ENCODE assay signal across 27 cellular contexts in genomic region chr16:16167927-16168326, GRCh38. TPM values are rescaled to one million over a fixed set of nuclear protein-coding genes. Genes with fewer than 3 reads are reported as not detected.
"Had no signal": no experiment of that assay in that cellular context is flagged by ENCODE, and none has a peak within 500 bp of the region (broad histone marks: within the 10 kb centered on the region; RNA-seq: fewer than 3 reads in every experiment).

No MANE protein-coding gene starts in this region.

- H3K4me3 Mint-ChIP-seq: activated CD8-positive, alpha-beta T cell treated with anti-CD3 and anti-CD28 coated beads for 36 hours; activated naive CD4-positive, alpha-beta T cell treated with anti-CD3 and anti-CD28 coated beads, Interleukin-2, amount 10 ng/mL, durations not matched to agents 7 days and 5 days; activated naive CD8-positive, alpha-beta T cell treated with anti-CD3 and anti-CD28 coated beads for 36 hours; activated T-cell treated with anti-CD3 and anti-CD28 coated beads, Interleukin-2, amount 50 U/mL, for 72 hours; central memory CD8-positive, alpha-beta T cell had no signal

- H3K9ac ChIP-seq: SK-N-SH had no signal

- H3K9me3 Mint-ChIP-seq: activated CD8-positive, alpha-beta T cell treated with anti-CD3 and anti-CD28 coated beads for 36 hours; activated naive CD4-positive, alpha-beta T cell treated with anti-CD3 and anti-CD28 coated beads, Interleukin-2, amount 10 ng/mL, durations not matched to agents 7 days and 5 days; activated naive CD8-positive, alpha-beta T cell treated with anti-CD3 and anti-CD28 coated beads for 36 hours; activated T-cell treated with anti-CD3 and anti-CD28 coated beads, Interleukin-2, amount 50 U/mL, for 72 hours; activated T-helper 2 cell treated with anti-CD3 and anti-CD28 coated beads, Interferon-gamma antibody, Interleukin-2, Interleukin-4, amounts not matched to agents 10 μg/mL and 5 μg/mL and 100 μg/mL, durations not matched to agents 14 hours and 24 hours and 36 hours; central memory CD8-positive, alpha-beta T cell had no signal

- H3K27ac ChIP-seq: adrenal gland, body of pancreas, Peyer's patch, RWPE1, SJCRH30 had no signal

- H3K4me1 Mint-ChIP-seq: activated naive CD4-positive, alpha-beta T cell treated with anti-CD3 and anti-CD28 coated beads, Interleukin-2, amount 10 ng/mL, durations not matched to agents 7 days and 5 days; activated naive CD8-positive, alpha-beta T cell treated with anti-CD3 and anti-CD28 coated beads for 36 hours; central memory CD8-positive, alpha-beta T cell had no signal

- ATAC-seq: activated CD4-positive, CD25-positive, alpha-beta regulatory T cell treated with anti-CD3 and anti-CD28 coated beads, Interleukin-2, amount 50 U/mL, for 24 hours; activated CD8-positive, alpha-beta T cell treated with anti-CD3 and anti-CD28 coated beads for 36 hours; activated T-cell treated with anti-CD3 and anti-CD28 coated beads, Interleukin-2, amount 50 U/mL, for 72 hours; body of pancreas had no signal

- DNase-seq: activated CD4-positive, alpha-beta T cell treated with anti-CD3 and anti-CD28 coated beads for 4 hours; activated CD8-positive, alpha-beta memory T cell treated with anti-CD3 and anti-CD28 coated beads, Interleukin-2, amount 50 U/mL, for 4 hours; activated CD8-positive, alpha-beta T cell treated with anti-CD3 and anti-CD28 coated beads for 36 hours; activated gamma-delta T cell treated with Interleukin-2 at 50 U/mL for 16 hours; activated naive CD4-positive, alpha-beta T cell treated with anti-CD3 and anti-CD28 coated beads, Interleukin-2, amount 10 ng/mL, durations not matched to agents 7 days and 5 days; activated naive CD8-positive, alpha-beta T cell treated with anti-CD3 and anti-CD28 coated beads for 36 hours; activated T-cell treated with anti-CD3 and anti-CD28 coated beads, Interleukin-2, amount 50 U/mL, for 72 hours; adrenal gland; anterior cingulate cortex; body of pancreas; Karpas-422; NCI-H146; NCI-H1930; NCI-H2171; NCI-H2227 treated with DMSO at 0.1 percent for 48 hours; NCI-H446 treated with DMSO at 0.1 percent for 48 hours; NCI-H526; NCI-H774; Peyer's patch; Right ventricle myocardium superior; SJCRH30; SK-N-SH; T-helper 1 cell had no signal

- H3K4me2 ChIP-seq: SK-N-SH had no signal

- H3K27ac Mint-ChIP-seq: activated CD8-positive, alpha-beta T cell treated with anti-CD3 and anti-CD28 coated beads for 36 hours; activated naive CD4-positive, alpha-beta T cell treated with anti-CD3 and anti-CD28 coated beads, Interleukin-2, amount 10 ng/mL, durations not matched to agents 7 days and 5 days; activated naive CD8-positive, alpha-beta T cell treated with anti-CD3 and anti-CD28 coated beads for 36 hours; activated T-cell treated with anti-CD3 and anti-CD28 coated beads, Interleukin-2, amount 50 U/mL, for 72 hours; activated T-helper 2 cell treated with anti-CD3 and anti-CD28 coated beads, Interferon-gamma antibody, Interleukin-2, Interleukin-4, amounts not matched to agents 10 μg/mL and 5 μg/mL and 100 μg/mL, durations not matched to agents 14 hours and 24 hours and 36 hours had no signal

- H3K4me3 ChIP-seq: adrenal gland, body of pancreas, Peyer's patch, SJCRH30 had no signal

- H3K27me3 Mint-ChIP-seq: activated naive CD8-positive, alpha-beta T cell treated with anti-CD3 and anti-CD28 coated beads for 36 hours had no signal

- H3K36me3 Mint-ChIP-seq: activated naive CD4-positive, alpha-beta T cell treated with anti-CD3 and anti-CD28 coated beads, Interleukin-2, amount 10 ng/mL, durations not matched to agents 7 days and 5 days; activated naive CD8-positive, alpha-beta T cell treated with anti-CD3 and anti-CD28 coated beads for 36 hours had no signal

- H3K27me3 ChIP-seq: adrenal gland, body of pancreas, Peyer's patch, SJCRH30 had no signal

- H3K9me3 ChIP-seq: adrenal gland, body of pancreas, Peyer's patch, SJCRH30, SK-N-SH had no signal

- H3K4me1 ChIP-seq: adrenal gland, body of pancreas, Peyer's patch, SJCRH30 had no signal

- H3K36me3 ChIP-seq: adrenal gland, SJCRH30 had no signal

- H3K9me2 ChIP-seq: SK-N-SH had no signal

RNA-seq across cellular contexts. Expression of gene ABCC6, which starts 55.4 kb away (rescaled TPM):
- total RNA-seq: activated CD8-positive, alpha-beta T cell treated with anti-CD3 and anti-CD28 coated beads for 36 hours; activated naive CD8-positive, alpha-beta T cell treated with anti-CD3 and anti-CD28 coated beads for 36 hours; activated T-cell treated with anti-CD3 and anti-CD28 coated beads, Interleukin-2, amount 50 U/mL, for 72 hours; activated T-helper 2 cell treated with anti-CD3 and anti-CD28 coated beads, Interferon-gamma antibody, Interleukin-2, Interleukin-4, amounts not matched to agents 10 μg/mL and 5 μg/mL and 100 μg/mL, durations not matched to agents 14 hours and 24 hours and 36 hours had no signal
